8 cellular contexts compared by ENCODE assay signal in the genomic region with DNA sequence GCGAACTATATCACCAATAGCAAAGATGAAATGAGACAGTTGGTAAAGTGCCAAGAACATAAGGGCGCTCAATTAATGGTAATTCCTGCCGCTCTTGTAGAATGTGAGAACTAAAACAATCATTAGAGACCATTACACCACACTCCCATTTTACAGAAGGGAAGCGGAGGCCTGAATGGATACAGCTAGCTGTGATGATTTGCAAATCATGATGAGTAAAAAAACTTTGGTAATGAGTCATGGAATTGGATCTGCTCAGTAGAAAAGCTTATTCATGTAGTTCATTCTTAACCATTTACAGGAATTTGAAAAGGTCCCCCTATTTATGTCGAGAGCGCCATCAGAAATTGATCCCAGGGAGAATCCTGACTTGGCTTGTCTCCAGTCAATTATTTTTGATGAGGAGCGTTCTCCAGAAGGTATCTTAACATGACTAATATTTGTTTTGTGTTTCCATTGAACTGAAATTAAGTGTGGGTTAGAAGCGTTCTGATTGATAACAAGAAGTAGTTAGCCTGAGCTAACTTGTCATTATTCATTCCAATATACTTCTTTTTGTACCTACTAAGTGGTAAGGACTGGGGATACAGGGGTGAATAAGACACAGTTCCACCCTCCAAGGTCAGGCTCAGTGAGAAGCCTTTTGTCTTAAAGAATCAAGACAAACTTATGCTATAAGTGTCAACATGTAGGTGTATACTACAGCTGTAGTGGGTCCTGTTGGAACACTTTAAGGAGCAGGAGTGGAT. TPM values are rescaled to one million over a fixed set of nuclear protein-coding genes. Genes with fewer than 3 reads are reported as not detected.
DNase-seq lines count a peak whose midpoint lies in the region; ATAC-seq, FAIRE-seq and TF ChIP-seq lines count a peak whose summit lies in the region.

No MANE protein-coding gene starts in this region.

- no peaks in the 10 kb centered on the region for H3K9me3 ChIP-seq in KOPT-K1 (ENCODE audit: insufficient read depth, low read length, poor library complexity, severe bottlenecking)
- no peaks in the 10 kb centered on the region for H3K9me3 ChIP-seq in mammary epithelial cell (replicated peaks; ENCODE audit: insufficient read depth, low read length)
- H3K9me3 ChIP-seq in mononuclear cell (ENCODE audit: low read depth, low read length) = no peaks in the 10 kb centered on the region

- H3K4me1 ChIP-seq in mammary epithelial cell (ENCODE audit: insufficient read depth, low read length) (peaks cover 5% of the 10 kb centered on the region), mononuclear cell (ENCODE audit: insufficient read depth, low read length) (peaks cover 16% of the 10 kb centered on the region)

- H3K36me3 ChIP-seq in KOPT-K1 (ENCODE audit: insufficient read depth, low read length) = peaks cover 39% of the 10 kb centered on the region
- H3K36me3 ChIP-seq in mammary epithelial cell (ENCODE audit: insufficient read depth, low read length) = peaks cover 15% of the 10 kb centered on the region

- H2AFZ ChIP-seq in mammary epithelial cell (ENCODE audit: low read depth, low read length) = peak overlapping the region; percentile 97

- no peaks in the 10 kb centered on the region for H4K20me1 ChIP-seq in mammary epithelial cell (ENCODE audit: insufficient read depth, low read length)

- peaks cover 37% of the 10 kb centered on the region for H3K79me2 ChIP-seq in mammary epithelial cell (ENCODE audit: insufficient read depth, low read length)

- intact Hi-C loops in mammary epithelial cell (cut with micrococcal nuclease) = loop anchor here (2.0 kb wide), 1 partner anchor 48 kb away; the partner anchor contains the start of gene PARS2

- H3K4me3 ChIP-seq in mammary epithelial cell (replicated peaks in 1 of 3; ENCODE audit: insufficient read depth in 1 of 3, low read depth in 2 of 3, low read length in 3 of 3) (peak overlapping the region; percentile 47 to 94 (median 60)), mononuclear cell (ENCODE audit: low read length) (peak overlapping the region; percentile 96)

- BruUV-seq in mammary epithelial cell (replicated peaks; lab: Mats Ljungman, UMichigan) = no TSS peak

- dilution Hi-C loops in mammary epithelial cell (cut with HindIII; ENCODE audit: low sequenced_read_pairs) = no loop called here

- peak overlapping the region; percentile 80 for H3K4me2 ChIP-seq in mammary epithelial cell (ENCODE audit: insufficient read depth, low read depth, low read length)

- TF ChIP-seq CTCF in mammary epithelial cell (conservative IDR thresholded peaks at IDR 0.05 in 1 of 2, IDR thresholded peaks at IDR 0.05 in 1 of 2; ENCODE audit: extremely low read depth in 1 of 2, insufficient read depth in 1 of 2, low read depth in 1 of 2, low read length in 2 of 2) = no peak

- ATAC-seq in HG03521 (IDR thresholded peaks at IDR 0.05; ENCODE audit: unreplicated experiment) (no peak), HG03159 (IDR thresholded peaks at IDR 0.05; ENCODE audit: unreplicated experiment) (no peak)

- in situ Hi-C loops in mammary epithelial cell (cut with MboI; ENCODE audit: low sequenced_read_pairs in 2 of 2) = no loop called here

- H3K27ac ChIP-seq in KOPT-K1 (ENCODE audit: low read depth, low read length, poor library complexity, severe bottlenecking) = peak overlapping the region; percentile 60
- peak overlapping the region; percentile 85 for H3K27ac ChIP-seq in mammary epithelial cell (ENCODE audit: insufficient read depth, low read depth, low read length)

- WGBS in mammary epithelial cell (ENCODE audit: low coverage, missing lambda C conversion rate) = 27% methylated on average over 8 of the region's 8 CpGs

- DNase-seq in ELR (ENCODE audit: low read depth) (peak; percentile 88), mammary epithelial cell (peak; percentile 72), HTR-8/SVneo (ENCODE audit: insufficient read length, low spot score) (no peak), NCI-H2029 (lab: John Stamatoyannopoulos, UW) (no peak)

- H3K27me3 ChIP-seq in mammary epithelial cell (ENCODE audit: insufficient read depth, low read length) = no peaks in the 10 kb centered on the region
- H3K27me3 ChIP-seq in mononuclear cell (ENCODE audit: insufficient read depth, low read length) = no peaks in the 10 kb centered on the region

- CTCF ChIA-PET in mammary epithelial cell (lab: Charles Lee; ENCODE audit: low non-redundant PET) = interaction anchor here (0.7 kb wide), 1 partner anchor 713 kb away, joined by 4 read pairs; no protein-coding TSS in a partner anchor

- no peak for FAIRE-seq in HTR-8/SVneo (lab: Jason Lieb, UNC)

- H3K9ac ChIP-seq in mammary epithelial cell (ENCODE audit: insufficient read depth, low read length) = peak overlapping the region; percentile 89

RNA-seq across cellular contexts. Expression of gene TTC4, which starts 0.8 kb away (rescaled TPM):
- total RNA-seq in mammary epithelial cell (10 to 100 TPM; 22.7 to 29.2 TPM), mononuclear cell (18.6 TPM)
- 28.1 TPM for polyA plus RNA-seq in mammary epithelial cell
- 31.8 TPM for polyA minus RNA-seq in mammary epithelial cell

RNA-seq across cellular contexts. Expression of gene PARS2, which starts 47.9 kb away (rescaled TPM):
- total RNA-seq in mammary epithelial cell (10 to 100 TPM in 1 of 2 donors, 1 to 10 TPM in 1; 4.5 to 10.3 TPM), mononuclear cell (0.10 TPM)
- 3.5 TPM for polyA plus RNA-seq in mammary epithelial cell
- polyA minus RNA-seq in mammary epithelial cell = 11.1 TPM

Comparison
In these comparisons a context has a peak if more than half of its experiments do, and no peak if none do; other contexts are left out.
1. DNase-seq: peak in ELR (single experiment) and mammary epithelial cell (single experiment); none in HTR-8/SVneo (single experiment) and NCI-H2029 (single experiment).